Comparison of ENCODE assay signal across 1 cellular context in genomic region chr1:203682401-203683383, GRCh38.
TF ChIP-seq lines count a peak whose summit lies in the region.

No MANE protein-coding gene starts in this region.

TF ChIP-seq in HepG2, 621 proteins besides CTCF, POLR2A, EP300 and RAD21 (continued from another document and continues in another):
- TF ChIP-seq HMG20A (CRISPR knock-in tag; IDR thresholded peaks at IDR 0.05; ENCODE audit: borderline replicate concordance) (0 out of 2 replicates have a peak, but pooled peaks have one; percentile 20), ZNF720 (CRISPR knock-in tag; IDR thresholded peaks at IDR 0.05) (no peak), THAP11 (CRISPR knock-in tag; IDR thresholded peaks at IDR 0.05) (peak; percentile 95), ARID3A (IDR thresholded peaks at IDR 0.05; ENCODE audit: low read depth, low read length) (peak; percentile 76), ARID5B (CRISPR knock-in tag; IDR thresholded peaks at IDR 0.05) (peak; percentile 52), ZNF605 (CRISPR knock-in tag; IDR thresholded peaks at IDR 0.05) (0 out of 2 replicates have a peak, but pooled peaks have one; percentile 39), PHF20 (CRISPR knock-in tag; IDR thresholded peaks at IDR 0.05) (peak; percentile 98), KDM5B (CRISPR knock-in tag; IDR thresholded peaks at IDR 0.05; ENCODE audit: borderline replicate concordance) (no peak), RELA (CRISPR knock-in tag; IDR thresholded peaks at IDR 0.05) (no peak), ZNF749 (CRISPR knock-in tag; IDR thresholded peaks at IDR 0.05; ENCODE audit: borderline replicate concordance) (no peak), MIER3 (CRISPR knock-in tag; IDR thresholded peaks at IDR 0.05; ENCODE audit: borderline replicate concordance) (peak; percentile 76; the same call in 1 of the 2 replicates), RCOR2 (CRISPR knock-in tag; IDR thresholded peaks at IDR 0.05) (no peak), CREBL2 (CRISPR knock-in tag; IDR thresholded peaks at IDR 0.05; ENCODE audit: borderline replicate concordance) (no peak), NCOA1 (CRISPR knock-in tag; IDR thresholded peaks at IDR 0.05) (no peak), ZNF496 (CRISPR knock-in tag; IDR thresholded peaks at IDR 0.05; ENCODE audit: insufficient replicate concordance) (no peak), DNMT1 (CRISPR knock-in tag; IDR thresholded peaks at IDR 0.05) (no peak), ZSCAN22 (CRISPR knock-in tag; IDR thresholded peaks at IDR 0.05) (no peak), ZSCAN21 (CRISPR knock-in tag; IDR thresholded peaks at IDR 0.05; ENCODE audit: borderline replicate concordance) (peak; percentile 25; the same call in 1 of the 2 replicates), ZNF777 (CRISPR knock-in tag; IDR thresholded peaks at IDR 0.05) (peak; percentile 47; the same call in 1 of the 2 replicates), KLF16 (CRISPR knock-in tag; IDR thresholded peaks at IDR 0.05) (peak in 1 of 2 experiments; percentile 57; a peak in 1 of 4 replicates), HOXD1 (CRISPR knock-in tag; IDR thresholded peaks at IDR 0.05) (no peak), ZNF652 (CRISPR knock-in tag; IDR thresholded peaks at IDR 0.05; ENCODE audit: borderline replicate concordance, low read depth) (peak; percentile 13; the same call in 1 of the 2 replicates), ZNF788 (CRISPR knock-in tag; IDR thresholded peaks at IDR 0.05; ENCODE audit: borderline replicate concordance) (peak; percentile 66; the same call in 1 of the 2 replicates), PLSCR1 (CRISPR knock-in tag; IDR thresholded peaks at IDR 0.05; ENCODE audit: borderline replicate concordance) (no peak)
- TF ChIP-seq, protein P1, sequence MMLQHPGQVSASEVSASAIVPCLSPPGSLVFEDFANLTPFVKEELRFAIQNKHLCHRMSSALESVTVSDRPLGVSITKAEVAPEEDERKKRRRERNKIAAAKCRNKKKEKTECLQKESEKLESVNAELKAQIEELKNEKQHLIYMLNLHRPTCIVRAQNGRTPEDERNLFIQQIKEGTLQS (CRISPR knock-in tag; IDR thresholded peaks at IDR 0.05) = no peak
- TF ChIP-seq, protein P2, sequence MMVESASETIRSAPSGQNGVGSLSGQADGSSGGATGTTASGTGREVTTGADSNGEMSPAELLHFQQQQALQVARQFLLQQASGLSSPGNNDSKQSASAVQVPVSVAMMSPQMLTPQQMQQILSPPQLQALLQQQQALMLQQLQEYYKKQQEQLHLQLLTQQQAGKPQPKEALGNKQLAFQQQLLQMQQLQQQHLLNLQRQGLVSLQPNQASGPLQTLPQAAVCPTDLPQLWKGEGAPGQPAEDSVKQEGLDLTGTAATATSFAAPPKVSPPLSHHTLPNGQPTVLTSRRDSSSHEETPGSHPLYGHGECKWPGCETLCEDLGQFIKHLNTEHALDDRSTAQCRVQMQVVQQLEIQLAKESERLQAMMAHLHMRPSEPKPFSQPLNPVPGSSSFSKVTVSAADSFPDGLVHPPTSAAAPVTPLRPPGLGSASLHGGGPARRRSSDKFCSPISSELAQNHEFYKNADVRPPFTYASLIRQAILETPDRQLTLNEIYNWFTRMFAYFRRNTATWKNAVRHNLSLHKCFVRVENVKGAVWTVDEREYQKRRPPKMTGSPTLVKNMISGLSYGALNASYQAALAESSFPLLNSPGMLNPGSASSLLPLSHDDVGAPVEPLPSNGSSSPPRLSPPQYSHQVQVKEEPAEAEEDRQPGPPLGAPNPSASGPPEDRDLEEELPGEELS (CRISPR knock-in tag; IDR thresholded peaks at IDR 0.05) = peak; percentile 34; the same call in 1 of the 2 replicates
- TF ChIP-seq, protein P3, sequence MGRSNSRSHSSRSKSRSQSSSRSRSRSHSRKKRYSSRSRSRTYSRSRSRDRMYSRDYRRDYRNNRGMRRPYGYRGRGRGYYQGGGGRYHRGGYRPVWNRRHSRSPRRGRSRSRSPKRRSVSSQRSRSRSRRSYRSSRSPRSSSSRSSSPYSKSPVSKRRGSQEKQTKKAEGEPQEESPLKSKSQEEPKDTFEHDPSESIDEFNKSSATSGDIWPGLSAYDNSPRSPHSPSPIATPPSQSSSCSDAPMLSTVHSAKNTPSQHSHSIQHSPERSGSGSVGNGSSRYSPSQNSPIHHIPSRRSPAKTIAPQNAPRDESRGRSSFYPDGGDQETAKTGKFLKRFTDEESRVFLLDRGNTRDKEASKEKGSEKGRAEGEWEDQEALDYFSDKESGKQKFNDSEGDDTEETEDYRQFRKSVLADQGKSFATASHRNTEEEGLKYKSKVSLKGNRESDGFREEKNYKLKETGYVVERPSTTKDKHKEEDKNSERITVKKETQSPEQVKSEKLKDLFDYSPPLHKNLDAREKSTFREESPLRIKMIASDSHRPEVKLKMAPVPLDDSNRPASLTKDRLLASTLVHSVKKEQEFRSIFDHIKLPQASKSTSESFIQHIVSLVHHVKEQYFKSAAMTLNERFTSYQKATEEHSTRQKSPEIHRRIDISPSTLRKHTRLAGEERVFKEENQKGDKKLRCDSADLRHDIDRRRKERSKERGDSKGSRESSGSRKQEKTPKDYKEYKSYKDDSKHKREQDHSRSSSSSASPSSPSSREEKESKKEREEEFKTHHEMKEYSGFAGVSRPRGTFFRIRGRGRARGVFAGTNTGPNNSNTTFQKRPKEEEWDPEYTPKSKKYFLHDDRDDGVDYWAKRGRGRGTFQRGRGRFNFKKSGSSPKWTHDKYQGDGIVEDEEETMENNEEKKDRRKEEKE (IDR thresholded peaks at IDR 0.05) = no peak
- TF ChIP-seq, protein P4, sequence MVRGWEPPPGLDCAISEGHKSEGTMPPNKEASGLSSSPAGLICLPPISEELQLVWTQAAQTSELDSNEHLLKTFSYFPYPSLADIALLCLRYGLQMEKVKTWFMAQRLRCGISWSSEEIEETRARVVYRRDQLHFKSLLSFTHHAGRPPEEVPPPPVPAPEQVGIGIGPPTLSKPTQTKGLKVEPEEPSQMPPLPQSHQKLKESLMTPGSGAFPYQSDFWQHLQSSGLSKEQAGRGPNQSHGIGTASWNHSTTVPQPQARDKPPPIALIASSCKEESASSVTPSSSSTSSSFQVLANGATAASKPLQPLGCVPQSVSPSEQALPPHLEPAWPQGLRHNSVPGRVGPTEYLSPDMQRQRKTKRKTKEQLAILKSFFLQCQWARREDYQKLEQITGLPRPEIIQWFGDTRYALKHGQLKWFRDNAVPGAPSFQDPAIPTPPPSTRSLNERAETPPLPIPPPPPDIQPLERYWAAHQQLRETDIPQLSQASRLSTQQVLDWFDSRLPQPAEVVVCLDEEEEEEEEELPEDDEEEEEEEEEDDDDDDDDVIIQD (CRISPR knock-in tag; IDR thresholded peaks at IDR 0.05; ENCODE audit: low read depth) = peak; percentile 38; the same call in 1 of the 2 replicates
- TF ChIP-seq, protein P5, sequence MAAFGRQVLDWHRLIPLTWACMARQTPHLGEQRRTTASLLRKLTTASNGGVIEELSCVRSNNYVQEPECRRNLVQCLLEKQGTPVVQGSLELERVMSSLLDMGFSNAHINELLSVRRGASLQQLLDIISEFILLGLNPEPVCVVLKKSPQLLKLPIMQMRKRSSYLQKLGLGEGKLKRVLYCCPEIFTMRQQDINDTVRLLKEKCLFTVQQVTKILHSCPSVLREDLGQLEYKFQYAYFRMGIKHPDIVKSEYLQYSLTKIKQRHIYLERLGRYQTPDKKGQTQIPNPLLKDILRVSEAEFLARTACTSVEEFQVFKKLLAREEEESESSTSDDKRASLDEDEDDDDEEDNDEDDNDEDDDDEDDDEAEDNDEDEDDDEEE (CRISPR knock-in tag; IDR thresholded peaks at IDR 0.05) = no peak
- TF ChIP-seq, protein P6, sequence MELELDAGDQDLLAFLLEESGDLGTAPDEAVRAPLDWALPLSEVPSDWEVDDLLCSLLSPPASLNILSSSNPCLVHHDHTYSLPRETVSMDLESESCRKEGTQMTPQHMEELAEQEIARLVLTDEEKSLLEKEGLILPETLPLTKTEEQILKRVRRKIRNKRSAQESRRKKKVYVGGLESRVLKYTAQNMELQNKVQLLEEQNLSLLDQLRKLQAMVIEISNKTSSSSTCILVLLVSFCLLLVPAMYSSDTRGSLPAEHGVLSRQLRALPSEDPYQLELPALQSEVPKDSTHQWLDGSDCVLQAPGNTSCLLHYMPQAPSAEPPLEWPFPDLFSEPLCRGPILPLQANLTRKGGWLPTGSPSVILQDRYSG (CRISPR knock-in tag; IDR thresholded peaks at IDR 0.05) = no peak
- TF ChIP-seq, protein P7, sequence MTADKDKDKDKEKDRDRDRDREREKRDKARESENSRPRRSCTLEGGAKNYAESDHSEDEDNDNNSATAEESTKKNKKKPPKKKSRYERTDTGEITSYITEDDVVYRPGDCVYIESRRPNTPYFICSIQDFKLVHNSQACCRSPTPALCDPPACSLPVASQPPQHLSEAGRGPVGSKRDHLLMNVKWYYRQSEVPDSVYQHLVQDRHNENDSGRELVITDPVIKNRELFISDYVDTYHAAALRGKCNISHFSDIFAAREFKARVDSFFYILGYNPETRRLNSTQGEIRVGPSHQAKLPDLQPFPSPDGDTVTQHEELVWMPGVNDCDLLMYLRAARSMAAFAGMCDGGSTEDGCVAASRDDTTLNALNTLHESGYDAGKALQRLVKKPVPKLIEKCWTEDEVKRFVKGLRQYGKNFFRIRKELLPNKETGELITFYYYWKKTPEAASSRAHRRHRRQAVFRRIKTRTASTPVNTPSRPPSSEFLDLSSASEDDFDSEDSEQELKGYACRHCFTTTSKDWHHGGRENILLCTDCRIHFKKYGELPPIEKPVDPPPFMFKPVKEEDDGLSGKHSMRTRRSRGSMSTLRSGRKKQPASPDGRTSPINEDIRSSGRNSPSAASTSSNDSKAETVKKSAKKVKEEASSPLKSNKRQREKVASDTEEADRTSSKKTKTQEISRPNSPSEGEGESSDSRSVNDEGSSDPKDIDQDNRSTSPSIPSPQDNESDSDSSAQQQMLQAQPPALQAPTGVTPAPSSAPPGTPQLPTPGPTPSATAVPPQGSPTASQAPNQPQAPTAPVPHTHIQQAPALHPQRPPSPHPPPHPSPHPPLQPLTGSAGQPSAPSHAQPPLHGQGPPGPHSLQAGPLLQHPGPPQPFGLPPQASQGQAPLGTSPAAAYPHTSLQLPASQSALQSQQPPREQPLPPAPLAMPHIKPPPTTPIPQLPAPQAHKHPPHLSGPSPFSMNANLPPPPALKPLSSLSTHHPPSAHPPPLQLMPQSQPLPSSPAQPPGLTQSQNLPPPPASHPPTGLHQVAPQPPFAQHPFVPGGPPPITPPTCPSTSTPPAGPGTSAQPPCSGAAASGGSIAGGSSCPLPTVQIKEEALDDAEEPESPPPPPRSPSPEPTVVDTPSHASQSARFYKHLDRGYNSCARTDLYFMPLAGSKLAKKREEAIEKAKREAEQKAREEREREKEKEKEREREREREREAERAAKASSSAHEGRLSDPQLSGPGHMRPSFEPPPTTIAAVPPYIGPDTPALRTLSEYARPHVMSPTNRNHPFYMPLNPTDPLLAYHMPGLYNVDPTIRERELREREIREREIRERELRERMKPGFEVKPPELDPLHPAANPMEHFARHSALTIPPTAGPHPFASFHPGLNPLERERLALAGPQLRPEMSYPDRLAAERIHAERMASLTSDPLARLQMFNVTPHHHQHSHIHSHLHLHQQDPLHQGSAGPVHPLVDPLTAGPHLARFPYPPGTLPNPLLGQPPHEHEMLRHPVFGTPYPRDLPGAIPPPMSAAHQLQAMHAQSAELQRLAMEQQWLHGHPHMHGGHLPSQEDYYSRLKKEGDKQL (CRISPR knock-in tag; IDR thresholded peaks at IDR 0.05; ENCODE audit: low read depth) = no peak
- TF ChIP-seq, protein P8, sequence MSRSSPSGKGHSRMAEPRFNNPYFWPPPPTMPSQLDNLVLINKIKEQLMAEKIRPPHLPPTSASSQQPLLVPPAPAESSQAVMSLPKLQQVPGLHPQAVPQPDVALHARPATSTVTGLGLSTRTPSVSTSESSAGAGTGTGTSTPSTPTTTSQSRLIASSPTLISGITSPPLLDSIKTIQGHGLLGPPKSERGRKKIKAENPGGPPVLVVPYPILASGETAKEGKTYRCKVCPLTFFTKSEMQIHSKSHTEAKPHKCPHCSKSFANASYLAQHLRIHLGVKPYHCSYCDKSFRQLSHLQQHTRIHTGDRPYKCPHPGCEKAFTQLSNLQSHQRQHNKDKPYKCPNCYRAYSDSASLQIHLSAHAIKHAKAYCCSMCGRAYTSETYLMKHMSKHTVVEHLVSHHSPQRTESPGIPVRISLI (CRISPR knock-in tag; IDR thresholded peaks at IDR 0.05; ENCODE audit: borderline replicate concordance) = no peak
